8 cellular contexts compared by ENCODE assay signal in the genomic region with DNA sequence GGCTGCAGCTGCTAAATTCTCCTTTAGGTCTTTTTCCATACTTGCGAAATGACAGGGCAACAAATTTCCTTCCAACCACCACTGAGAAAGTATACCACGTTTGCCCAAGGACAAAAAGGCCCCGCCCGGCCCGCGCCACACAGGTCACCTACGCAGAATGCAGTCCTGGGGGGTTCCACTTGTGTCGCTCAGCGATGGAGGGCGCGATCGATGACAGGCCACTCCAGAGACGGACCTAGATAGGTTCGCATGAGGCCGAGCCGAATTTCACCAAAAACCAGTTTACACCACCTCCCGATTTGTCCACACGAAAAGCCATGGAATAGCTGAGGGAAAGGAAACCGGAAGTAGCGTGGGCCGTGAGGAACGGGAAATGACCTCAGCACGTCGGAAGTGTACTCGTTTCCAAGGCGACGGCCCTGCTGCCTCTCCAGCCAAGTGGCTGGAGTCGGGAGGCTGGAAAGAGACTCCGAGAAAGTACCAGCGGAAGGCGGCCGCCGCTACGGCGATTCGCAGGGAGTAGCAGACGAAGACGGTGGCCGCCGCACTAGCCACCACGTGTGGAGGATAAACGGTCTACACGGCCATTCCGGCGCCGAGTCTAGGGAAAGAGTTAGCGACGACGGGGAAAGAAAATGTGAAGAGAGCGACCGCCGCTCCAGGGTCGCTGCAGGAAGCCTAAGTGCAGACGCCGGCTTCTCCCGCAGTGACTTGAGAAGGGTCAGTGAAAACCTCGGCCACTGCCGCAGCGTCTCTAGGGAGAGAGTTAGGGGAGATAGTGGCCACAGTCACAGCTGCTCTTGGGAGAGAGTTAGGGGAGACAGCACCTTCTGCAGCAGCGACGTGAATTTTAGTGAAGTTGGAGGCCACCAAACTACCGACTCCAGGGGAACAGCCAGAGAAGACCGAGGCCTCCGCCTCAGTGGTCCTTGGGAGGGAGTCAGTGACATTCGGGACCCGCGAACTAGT. TPM values are rescaled to one million over a fixed set of nuclear protein-coding genes. Genes with fewer than 3 reads are reported as not detected.
DNase-seq lines count a peak whose midpoint lies in the region; ATAC-seq, FAIRE-seq and TF ChIP-seq lines count a peak whose summit lies in the region.

Gene ANKRD42, plus strand, starts transcription at position 398 of the 969 bp plus-strand sequence. CDS start 959 bp downstream, outside the sequence.

- FAIRE-seq in HTR-8/SVneo (lab: Jason Lieb, UNC), result peak; percentile 96

- DNase-seq in COR-L47 (lab: John Stamatoyannopoulos, UW) (peak; percentile 90), HTR-8/SVneo (ENCODE audit: insufficient read length, low spot score) (peak; percentile 97), NOMO-1 treated with dmso at 0.1 percent for 144 hours (lab: John Stamatoyannopoulos, UW; ENCODE audit: unreplicated experiment) (peak; percentile 89), endothelial cell (ENCODE audit: low spot score) (peak; percentile 90), mesothelial cell of epicardium (ENCODE audit: low spot score in 2 of 2, unreplicated experiment in 2 of 2) (peak; percentile 70 to 87)
- DNase-seq in activated CD8-positive, alpha-beta memory T cell treated with anti-CD3 and anti-CD28 coated beads, Interleukin-2, amount 50 U/mL, for 24 hours (ENCODE audit: extremely low read depth), result peak; percentile 75
- peak; percentile 77 to 80 for DNase-seq in stimulated activated CD8-positive, alpha-beta memory T cell treated with anti-CD3 and anti-CD28 coated beads, Interleukin-15, amount 100 ng/mL, for 48 hours (ENCODE audit: low read depth in 2 of 2)

- ATAC-seq in GM21367 (IDR thresholded peaks at IDR 0.05; ENCODE audit: unreplicated experiment), result peak; percentile 91

- H3K4me1 Mint-ChIP-seq in endothelial cell (ENCODE audit: unreplicated experiment) (peaks cover 42% of the 10 kb centered on the region), mesothelial cell of epicardium (peaks cover 26% of the 10 kb centered on the region)

- TF ChIP-seq CTCF in endothelial cell (IDR thresholded peaks at IDR 0.05; ENCODE audit: unreplicated experiment), result no peak
- TF ChIP-seq CTCF in mesothelial cell of epicardium (IDR thresholded peaks at IDR 0.05; ENCODE audit: unreplicated experiment), result no peak

- no peaks in the 10 kb centered on the region for H3K9me3 Mint-ChIP-seq in endothelial cell (ENCODE audit: unreplicated experiment)
- no peaks in the 10 kb centered on the region for H3K9me3 Mint-ChIP-seq in mesothelial cell of epicardium

- H3K4me3 Mint-ChIP-seq in endothelial cell (ENCODE audit: unreplicated experiment) (peak within 1 kb of the TSS; percentile 97), mesothelial cell of epicardium (peak within 1 kb of the TSS; percentile 98)

- H3K36me3 Mint-ChIP-seq in endothelial cell (ENCODE audit: low read depth, unreplicated experiment) (peaks cover 21% of the 10 kb centered on the region), mesothelial cell of epicardium (peaks cover 13% of the 10 kb centered on the region)

- H3K27me3 Mint-ChIP-seq in endothelial cell (ENCODE audit: unreplicated experiment) (peaks cover 26% of the 10 kb centered on the region), mesothelial cell of epicardium (ENCODE audit: low read depth) (no peaks in the 10 kb centered on the region)

- peak within 1 kb of the TSS; percentile 92 for H3K27ac Mint-ChIP-seq in endothelial cell (ENCODE audit: unreplicated experiment)
- peak within 1 kb of the TSS; percentile 99 for H3K27ac Mint-ChIP-seq in mesothelial cell of epicardium

RNA-seq across cellular contexts. Expression of gene ANKRD42, which starts in this region (rescaled TPM):
- total RNA-seq in endothelial cell (ENCODE audit: unreplicated experiment) (11.4 TPM), mesothelial cell of epicardium (6.9 to 7.8 TPM (median 7.0 TPM) in 3 replicates)

Comparison
In these comparisons a context has a peak if more than half of its experiments do, and no peak if none do; other contexts are left out.
1. Peak in every context shown above with its lines: DNase-seq and ATAC-seq.